8 cellular contexts compared by ENCODE assay signal in genomic region chr3:196537319-196537984, GRCh38. TPM values are rescaled to one million over a fixed set of nuclear protein-coding genes. Genes with fewer than 3 reads are reported as not detected.
DNase-seq lines count a peak whose midpoint lies in the region; ATAC-seq and TF ChIP-seq lines count a peak whose summit lies in the region.

No MANE protein-coding gene starts in this region.

- no peaks in the 10 kb centered on the region for H3K9me3 Mint-ChIP-seq in progenitor cell of endocrine pancreas (ENCODE audit: low read depth)

- peaks cover 3% of the 10 kb centered on the region for H3K27me3 Mint-ChIP-seq in progenitor cell of endocrine pancreas

- TF ChIP-seq CTCF in epithelial cell of proximal tubule (conservative IDR thresholded peaks at IDR 0.05; ENCODE audit: low read depth, low read length) (peak; percentile 71), progenitor cell of endocrine pancreas (IDR thresholded peaks at IDR 0.05; ENCODE audit: unreplicated experiment) (peak; percentile 66)

- H3K4me1 Mint-ChIP-seq in progenitor cell of endocrine pancreas (ENCODE audit: low read depth) = no peaks in the 10 kb centered on the region

- DNase-seq in EH (ENCODE audit: low read depth) = peak; percentile 14
- peak; percentile 48 for DNase-seq in MV-4-11 (lab: John Stamatoyannopoulos, UW)
- DNase-seq in activated CD8-positive, alpha-beta memory T cell treated with anti-CD3 and anti-CD28 coated beads for 48 hours (ENCODE audit: low read depth in 2 of 3, low spot score in 2 of 3) = peak in 2 of 3 experiments; percentile 42 to 44
- DNase-seq in epithelial cell of proximal tubule (ENCODE audit: low read depth) = no peak
- DNase-seq in progenitor cell of endocrine pancreas (ENCODE audit: low spot score, unreplicated experiment) = no peak
- no peak for DNase-seq in SK-N-DZ (ENCODE audit: low spot score)

- no peak overlapping the region for H3K4me3 ChIP-seq in epithelial cell of proximal tubule (ENCODE audit: low read depth, low read length)

- H3K27ac Mint-ChIP-seq in progenitor cell of endocrine pancreas = no peak overlapping the region

- H3K4me3 Mint-ChIP-seq in progenitor cell of endocrine pancreas (ENCODE audit: low read depth) = no peak overlapping the region

- ATAC-seq in GM18907 (IDR thresholded peaks at IDR 0.05; ENCODE audit: unreplicated experiment) (no peak), GM18511 (IDR thresholded peaks at IDR 0.05; ENCODE audit: unreplicated experiment) (no peak)

- no peaks in the 10 kb centered on the region for H3K36me3 Mint-ChIP-seq in progenitor cell of endocrine pancreas (ENCODE audit: insufficient read depth)

RNA-seq across cellular contexts. Expression of gene SMCO1, which starts 22.3 kb away (rescaled TPM):
- total RNA-seq in epithelial cell of proximal tubule (not detected in 2 replicates), progenitor cell of endocrine pancreas (not detected in 2 replicates)
- not detected in 2 replicates for polyA plus RNA-seq in SK-N-DZ (2014; cell fraction: cytosol; rRNA removed)
- not detected in 2 replicates for polyA plus RNA-seq in SK-N-DZ (2014; cell fraction: nucleus; rRNA removed)

RNA-seq across cellular contexts. Expression of gene WDR53, which starts 30.9 kb away (rescaled TPM):
- 8.5 and 9.2 TPM in 2 replicates for total RNA-seq in epithelial cell of proximal tubule
- 13.1 and 15.2 TPM in 2 replicates for total RNA-seq in progenitor cell of endocrine pancreas
- polyA plus RNA-seq in SK-N-DZ (2014; cell fraction: cytosol; rRNA removed) = 8.2 and 14.3 TPM in 2 replicates
- 8.5 and 11.8 TPM in 2 replicates for polyA plus RNA-seq in SK-N-DZ (2014; cell fraction: nucleus; rRNA removed)

RNA-seq across cellular contexts. Expression of gene FBXO45, which starts 31.0 kb away (rescaled TPM):
- total RNA-seq in epithelial cell of proximal tubule = 7.8 and 9.9 TPM in 2 replicates
- total RNA-seq in progenitor cell of endocrine pancreas = 13.0 and 13.1 TPM in 2 replicates
- 26.5 and 30.4 TPM in 2 replicates for polyA plus RNA-seq in SK-N-DZ (2014; cell fraction: cytosol; rRNA removed)
- 10.2 and 11.2 TPM in 2 replicates for polyA plus RNA-seq in SK-N-DZ (2014; cell fraction: nucleus; rRNA removed)

RNA-seq across cellular contexts. Expression of gene RNF168, which starts 33.9 kb away (rescaled TPM):
- 14.0 and 17.5 TPM in 2 replicates for total RNA-seq in epithelial cell of proximal tubule
- 25.4 and 26.4 TPM in 2 replicates for total RNA-seq in progenitor cell of endocrine pancreas
- polyA plus RNA-seq in SK-N-DZ (2014; cell fraction: cytosol; rRNA removed) = 11.1 and 13.2 TPM in 2 replicates
- 7.2 and 10.6 TPM in 2 replicates for polyA plus RNA-seq in SK-N-DZ (2014; cell fraction: nucleus; rRNA removed)

Comparison
In these comparisons a context has a peak if more than half of its experiments do, and no peak if none do; other contexts are left out.
1. DNase-seq: peak in EH (single experiment), MV-4-11 (single experiment) and activated CD8-positive, alpha-beta memory T cell treated with anti-CD3 and anti-CD28 coated beads for 48 hours (2 of 3); none in epithelial cell of proximal tubule (single experiment), progenitor cell of endocrine pancreas (single experiment) and SK-N-DZ (single experiment).